In genomic region chr14:105944632-105945610, GRCh38 we compare ENCODE assay signal across 8 cellular contexts.
DNase-seq lines count a peak whose midpoint lies in the region; ATAC-seq and TF ChIP-seq lines count a peak whose summit lies in the region.

No MANE protein-coding gene starts in this region.

- ATAC-seq in WTC11 = no peak

- H3F3A ChIP-seq in SU-DHL-6 (ENCODE audit: insufficient read depth) = no peaks in the 10 kb centered on the region

- peak; percentile 65 for TF ChIP-seq CTCF in SU-DHL-6 (IDR thresholded peaks at IDR 0.05; ENCODE audit: insufficient read depth, low read length, poor library complexity, severe bottlenecking)
- TF ChIP-seq CTCF in stomach (IDR thresholded peaks at IDR 0.05) = peak in 5 of 7 experiments; percentile 68 to 93 (median 79)
- TF ChIP-seq CTCF in WTC11 (IDR thresholded peaks at IDR 0.05) = no peak

- H3K9ac ChIP-seq in SU-DHL-6 (ENCODE audit: low read length) = no peak overlapping the region

- H3K27ac Mint-ChIP-seq in WTC11 = no peak overlapping the region

- H3K27me3 Mint-ChIP-seq in WTC11 (ENCODE audit: low read depth) = peaks cover 12% of the 10 kb centered on the region

- H3K9me3 ChIP-seq in SU-DHL-6 (ENCODE audit: insufficient read depth, low read length) (no peaks in the 10 kb centered on the region), stomach (peaks cover 0 to 7% (median 3%) of the 10 kb centered on the region in 4 donors)

- H3K4me2 ChIP-seq in SU-DHL-6 (ENCODE audit: low read depth, low read length, poor library complexity, severe bottlenecking) = peak overlapping the region; percentile 56

- intact Hi-C loops in stomach (cut with DNase I; ENCODE audit: low total_unique reads) = no loop called here

- H3K4me1 Mint-ChIP-seq in WTC11 = no peaks in the 10 kb centered on the region

- TF ChIP-seq POLR2A in stomach (IDR thresholded peaks at IDR 0.05) = no peak

- H3K4me3 ChIP-seq in SU-DHL-6 (ENCODE audit: insufficient read depth, low read length, poor library complexity, severe bottlenecking) (no peak overlapping the region), stomach (no peak overlapping the region)

- DNase-seq in DMS153 treated with DMSO at 0.1 percent for 48 hours (lab: John Stamatoyannopoulos, UW; ENCODE audit: unreplicated experiment) = peak; percentile 6
- DNase-seq in Kasumi-1 (lab: John Stamatoyannopoulos, UW) = peak; percentile 13 to 23
- peak; percentile 79 for DNase-seq in activated naive CD4-positive, alpha-beta T cell treated with Interleukin-2 at 50 U/mL for 16 hours
- peak; percentile 20 to 60 for DNase-seq in lung microvascular endothelial cell (ENCODE audit: low read depth in 2 of 2)
- peak; percentile 85 for DNase-seq in stomach
- no peak for DNase-seq in WTC11 (ENCODE audit: low spot score)
- DNase-seq in T1000 (lab: John Stamatoyannopoulos, UW) = no peak

- no peak overlapping the region for H3K4me3 Mint-ChIP-seq in WTC11

- CTCF ChIA-PET in WTC11 (lab: Charles Lee) = no interaction called here

- peaks cover 81% of the 10 kb centered on the region for H3K36me3 Mint-ChIP-seq in WTC11

- WGBS in stomach, 5 donors = 49 to 56% (median 54%) methylated on average over 23 to 30 of the region's 30 CpGs

- peaks cover 77% of the 10 kb centered on the region for H3K9me3 Mint-ChIP-seq in WTC11

- H3K27me3 ChIP-seq in SU-DHL-6 (ENCODE audit: low read length) (no peaks in the 10 kb centered on the region), stomach (peaks cover 0 to 7% (median 0%) of the 10 kb centered on the region in 3 donors)

- no peaks in the 10 kb centered on the region for H3K36me3 ChIP-seq in SU-DHL-6 (ENCODE audit: low read length)
- H3K36me3 ChIP-seq in stomach = no peaks in the 10 kb centered on the region

- no peak for TF ChIP-seq EP300 in stomach (IDR thresholded peaks at IDR 0.05)

- peak overlapping the region; percentile 56 for H2AFZ ChIP-seq in SU-DHL-6 (ENCODE audit: low read depth, low read length, severe bottlenecking)

- H3K79me2 ChIP-seq in SU-DHL-6 (ENCODE audit: insufficient read depth, low read length) = no peaks in the 10 kb centered on the region

- POLR2A ChIA-PET in WTC11 (lab: Charles Lee) = no interaction called here

- H3K27ac ChIP-seq in SU-DHL-6 (ENCODE audit: low read depth, low read length) (no peak overlapping the region), stomach (no peak overlapping the region)

- H4K20me1 ChIP-seq in SU-DHL-6 (ENCODE audit: low read depth, low read length) = no peaks in the 10 kb centered on the region

- H3K9me2 ChIP-seq in SU-DHL-6 (replicated peaks; ENCODE audit: insufficient read depth, low read length) = no peaks in the 10 kb centered on the region

- peaks cover 0 to 6% (median 0%) of the 10 kb centered on the region in 4 donors for H3K4me1 ChIP-seq in stomach

TF ChIP-seq in WTC11, 78 proteins besides CTCF, POLR2A, EP300 and RAD21:
- no peak for TF ChIP-seq ATF1 (CRISPR knock-in tag; IDR thresholded peaks at IDR 0.05)
- TF ChIP-seq E2F1 (CRISPR knock-in tag; IDR thresholded peaks at IDR 0.05) = no peak
- no peak for TF ChIP-seq PRRX2 (CRISPR knock-in tag; IDR thresholded peaks at IDR 0.05)
- TF ChIP-seq ZNF416 (CRISPR knock-in tag; IDR thresholded peaks at IDR 0.05) = no peak
- TF ChIP-seq E2F5 (CRISPR knock-in tag; IDR thresholded peaks at IDR 0.05) = no peak
- TF ChIP-seq AR (CRISPR knock-in tag; IDR thresholded peaks at IDR 0.05) = no peak
- no peak for TF ChIP-seq ZBTB21 (CRISPR knock-in tag; IDR thresholded peaks at IDR 0.05; ENCODE audit: borderline replicate concordance)
- no peak for TF ChIP-seq TEAD1 (CRISPR knock-in tag; IDR thresholded peaks at IDR 0.05)
- TF ChIP-seq OVOL2 (CRISPR knock-in tag; IDR thresholded peaks at IDR 0.05; ENCODE audit: borderline replicate concordance) = no peak
- no peak for TF ChIP-seq STAT6 (CRISPR knock-in tag; conservative IDR thresholded peaks at IDR 0.05; ENCODE audit: low read depth)
- TF ChIP-seq CDX4 (CRISPR knock-in tag; IDR thresholded peaks at IDR 0.05; ENCODE audit: borderline replicate concordance) = no peak
- no peak for TF ChIP-seq ZNF671 (CRISPR knock-in tag; IDR thresholded peaks at IDR 0.05)
- no peak for TF ChIP-seq ZBTB43 (CRISPR knock-in tag; IDR thresholded peaks at IDR 0.05)

Comparison
In these comparisons a context has a peak if more than half of its experiments do, and no peak if none do; other contexts are left out.
1. DNase-seq: peak in DMS153 treated with DMSO at 0.1 percent for 48 hours (single experiment), Kasumi-1 (2 of 2), activated naive CD4-positive, alpha-beta T cell treated with Interleukin-2 at 50 U/mL for 16 hours (single experiment), lung microvascular endothelial cell (2 of 2) and stomach (single experiment); none in WTC11 (single experiment) and T1000 (single experiment).